ENCODE assay signal across 26 cellular contexts in genomic region chr6:66489269-66489987, GRCh38.
"Had no signal": no experiment of that assay in that cellular context is flagged by ENCODE, and none has a peak within 500 bp of the region (broad histone marks: within the 10 kb centered on the region; RNA-seq: fewer than 3 reads in every experiment).

No MANE protein-coding gene starts in this region.

- H3K4me3 ChIP-seq: colonic mucosa, esophagus squamous epithelium, gastrocnemius medialis, heart right ventricle, left lung, lower lobe of right lung, mucosa of descending colon had no signal

- FAIRE-seq: endometrium, islet of Langerhans, keratinocyte had no signal

- H3K27me3 ChIP-seq: colonic mucosa, esophagus squamous epithelium, gastrocnemius medialis, heart right ventricle, left lung had no signal

- ATAC-seq: effector memory CD8-positive, alpha-beta T cell; esophagus mucosa; gastrocnemius medialis; heart right ventricle; left cardiac atrium; left lung; left ventricle myocardium superior; lower lobe of right lung; mucosa of descending colon had no signal

- DNase-seq: cerebellar nuclear complex; colonic mucosa; cortex of kidney; effector CD8-positive, alpha-beta T cell; effector memory CD8-positive, alpha-beta T cell; endodermal cell; erythroblast; esophagus squamous epithelium; foreskin fibroblast; foreskin melanocyte; gastrocnemius medialis; glutamatergic neuron; head of caudate nucleus; heart right ventricle; hypothalamus; left cardiac atrium; left ventricle myocardium superior; lower lobe of right lung; mesenchymal stem cell; mucosa of descending colon had no signal

- H3K9me3 ChIP-seq: colonic mucosa, gastrocnemius medialis, left lung, lower lobe of right lung had no signal

- H3K27ac ChIP-seq: colonic mucosa, epithelial cell of prostate, esophagus squamous epithelium, gastrocnemius medialis, heart right ventricle, left lung, lower lobe of right lung had no signal

- H3K36me3 ChIP-seq: colonic mucosa, esophagus squamous epithelium, gastrocnemius medialis, heart right ventricle, left lung, lower lobe of right lung had no signal

- H3K4me1 ChIP-seq: colonic mucosa, esophagus squamous epithelium, gastrocnemius medialis, heart right ventricle, left lung, lower lobe of right lung had no signal
